ENCODE assay signal across 30 cellular contexts in the genomic region with DNA sequence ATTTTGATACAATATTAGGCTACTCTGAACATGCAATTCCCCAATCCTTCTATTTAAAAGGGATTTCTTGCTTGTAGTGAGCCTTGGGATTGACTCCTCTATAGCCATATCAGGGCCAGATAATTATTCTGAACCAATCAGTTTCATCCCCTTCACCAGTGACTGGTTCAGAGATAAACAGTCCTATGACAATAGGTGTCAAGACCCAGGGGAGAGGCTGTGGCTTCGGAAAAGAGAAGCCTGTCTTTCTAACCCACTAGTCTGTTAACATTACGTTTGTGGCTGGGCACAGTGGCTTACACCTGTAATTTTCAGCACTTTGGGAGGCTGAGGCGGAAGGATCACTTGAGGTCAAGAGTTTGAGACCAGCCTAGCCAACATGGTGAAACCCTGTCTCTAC. TPM values are rescaled to one million over a fixed set of nuclear protein-coding genes. Genes with fewer than 3 reads are reported as not detected.
"Had no signal": no experiment of that assay in that cellular context is flagged by ENCODE, and none has a peak within 500 bp of the region (broad histone marks: within the 10 kb centered on the region; RNA-seq: fewer than 3 reads in every experiment).

No MANE protein-coding gene starts in this region.

- FAIRE-seq: K562 had no signal

- H3K4me3 ChIP-seq: K562, PC-9, Peyer's patch, SJCRH30 had no signal

- H3K4me2 ChIP-seq: KMS-11, PC-9 had no signal

- ATAC-seq: K562, Right ventricle myocardium inferior, SK-N-SH treated with all-trans-retinoic acid at 6 μM for 48 hours had no signal

- H2AFZ ChIP-seq: PC-9 had no signal

- H3K27ac ChIP-seq: KMS-11, PC-9, SJCRH30 had no signal

- DNase-seq: Kasumi-1, MM.1S, MV-4-11, NCI-H1048, NCI-H1105, NCI-H1417, NCI-H1436 treated with DMSO at 0.1 percent for 48 hours, NCI-H1694, NCI-H187 treated with DMSO at 0.1 percent for 48 hours, NCI-H2081, NCI-H2107, NCI-H2227 treated with DMSO at 0.1 percent for 48 hours, NCI-H446, NCI-H510A, NCI-H524 treated with DMSO at 0.1 percent for 48 hours, NCI-H69, NCI-H774, OCI-M1, PC-9, SHP77 treated with DMSO at 0.1 percent for 48 hours, SJCRH30 had no signal

- H3K9me3 ChIP-seq: Peyer's patch, SJCRH30 had no signal

- H3K9ac ChIP-seq: KMS-11 had no signal

- H3K36me3 ChIP-seq: Peyer's patch, SJCRH30 had no signal

- H3K4me1 ChIP-seq: SJCRH30 had no signal

- H3K9me3 Mint-ChIP-seq: IgD-negative memory B cell had no signal

RNA-seq across cellular contexts. Expression of gene ISLR2, which starts 6.2 kb away (rescaled TPM):
- total RNA-seq: HT1080, K562, SJCRH30 had no signal
- polyA plus RNA-seq: IgD-negative memory B cell, K562 had no signal

RNA-seq across cellular contexts. Expression of gene GOLGA6A, which starts 41.8 kb away (rescaled TPM):
- total RNA-seq: HT1080, K562, M059J, PC-9, Right ventricle myocardium inferior, RPMI7951, SJCRH30 had no signal
- polyA plus RNA-seq: IgD-negative memory B cell, K562 had no signal

RNA-seq across cellular contexts. Expression of gene ISLR, which starts 49.3 kb away (rescaled TPM):
- total RNA-seq: K562, M059J, PC-9 had no signal
- polyA plus RNA-seq: IgD-negative memory B cell, K562 had no signal
